In the genomic region with DNA sequence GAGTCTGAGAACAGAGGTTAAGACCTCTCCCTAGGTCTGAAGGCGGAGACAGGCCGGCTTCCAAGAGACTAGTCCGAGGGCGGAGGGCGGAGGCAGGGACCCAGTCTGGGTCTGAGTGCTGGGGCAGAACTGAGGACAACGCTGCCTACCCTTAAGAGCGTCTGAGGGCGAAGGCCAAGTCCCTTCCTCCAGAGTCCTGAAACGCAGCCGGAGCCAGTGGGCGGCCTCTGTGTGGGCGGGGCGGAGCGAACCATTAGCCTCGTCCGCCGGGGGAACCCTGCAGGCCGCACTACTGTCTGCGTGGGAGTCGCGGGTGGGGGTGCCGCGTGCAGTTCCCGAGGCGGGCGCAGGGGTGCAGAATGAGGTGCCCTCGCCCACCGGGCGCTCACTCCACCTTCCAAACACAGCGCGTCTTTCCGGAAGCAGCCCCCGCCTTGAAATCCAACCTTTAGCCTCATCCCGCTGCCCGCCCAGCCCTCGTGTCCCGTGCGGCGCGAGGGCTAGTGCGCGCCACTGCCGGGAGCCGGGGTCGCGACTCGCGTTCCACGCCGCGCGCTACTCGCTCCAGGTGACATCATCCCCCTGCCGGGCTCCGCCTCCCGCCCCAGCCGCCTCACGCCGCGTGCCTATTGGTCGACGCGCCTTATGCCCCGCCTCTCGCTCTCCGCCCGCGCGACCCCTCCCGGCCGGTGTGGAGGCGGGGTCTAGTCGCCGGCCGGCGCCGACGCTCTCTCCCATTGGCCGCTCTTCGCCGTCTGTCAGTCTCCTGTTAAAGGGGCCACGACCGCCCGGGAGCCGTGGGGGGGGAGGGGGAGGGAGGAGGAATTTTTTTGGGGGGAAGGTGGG, we compare ENCODE assay signal across 8 cellular contexts. TPM values are rescaled to one million over a fixed set of nuclear protein-coding genes. Genes with fewer than 3 reads are reported as not detected.
DNase-seq lines count a peak whose midpoint lies in the region; ATAC-seq and TF ChIP-seq lines count a peak whose summit lies in the region.

A gene with protein sequence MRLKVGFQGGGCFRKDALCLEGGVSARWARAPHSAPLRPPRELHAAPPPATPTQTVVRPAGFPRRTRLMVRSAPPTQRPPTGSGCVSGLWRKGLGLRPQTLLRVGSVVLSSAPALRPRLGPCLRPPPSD (minus strand): TSS at position 579 of the 846 bp plus-strand sequence. CDS start 121 bp downstream, at position 458.

- H3K4me3 ChIP-seq in CD4-positive, alpha-beta memory T cell (ENCODE audit: low read length in 2 of 2): peak within 1 kb of the TSS; percentile 73 to 78
- peak within 1 kb of the TSS; percentile 56 to 93 (median 78) for H3K4me3 ChIP-seq in dorsolateral prefrontal cortex
- peak within 1 kb of the TSS; percentile 80 for H3K4me3 ChIP-seq in lower lobe of right lung

- H3K4me1 ChIP-seq in CD4-positive, alpha-beta memory T cell (ENCODE audit: insufficient read depth, low read length): peaks cover 31% of the 10 kb centered on the region
- H3K4me1 ChIP-seq in lower lobe of right lung: peaks cover 38% of the 10 kb centered on the region

- no peaks in the 10 kb centered on the region for H3K27me3 ChIP-seq in CD4-positive, alpha-beta memory T cell (ENCODE audit: insufficient read depth, low read length)
- no peaks in the 10 kb centered on the region for H3K27me3 ChIP-seq in dorsolateral prefrontal cortex
- peaks cover 9% of the 10 kb centered on the region for H3K27me3 ChIP-seq in lower lobe of right lung (ENCODE audit: low read depth)

- peak; percentile 94 to 98 (median 97) for DNase-seq in CD4-positive, alpha-beta memory T cell
- DNase-seq in NCI-H82 (lab: John Stamatoyannopoulos, UW) (peak; percentile 97), dorsolateral prefrontal cortex (peak; percentile 90 to 99 (median 96)), lower lobe of right lung (peak; percentile 95)
- DNase-seq in activated CD4-positive, alpha-beta memory T cell treated with anti-CD3 and anti-CD28 coated beads for 36 hours: peak; percentile 96
- peak; percentile 91 to 94 (median 93) for DNase-seq in stimulated activated CD4-positive, alpha-beta T cell treated with anti-CD3 and anti-CD28 coated beads, TNF-alpha, amount 100 ng/mL, for 1 hour (ENCODE audit: low read depth in 3 of 3, low spot score in 1 of 3)

- H3K36me3 ChIP-seq in CD4-positive, alpha-beta memory T cell (ENCODE audit: insufficient read depth, low read length): no peaks in the 10 kb centered on the region
- no peaks in the 10 kb centered on the region for H3K36me3 ChIP-seq in lower lobe of right lung

- H3K9me3 ChIP-seq in CD4-positive, alpha-beta memory T cell (ENCODE audit: control insufficient read depth in 1 of 2, low read length in 2 of 2): no peaks in the 10 kb centered on the region
- no peaks in the 10 kb centered on the region for H3K9me3 ChIP-seq in lower lobe of right lung

- H3K27me3 Mint-ChIP-seq in CD4-positive, alpha-beta memory T cell: no peaks in the 10 kb centered on the region
- H3K27me3 Mint-ChIP-seq in activated CD4-positive, alpha-beta memory T cell treated with anti-CD3 and anti-CD28 coated beads for 36 hours: peaks cover 7% of the 10 kb centered on the region

- intact Hi-C loops in CD4-positive, alpha-beta memory T cell (cut with micrococcal nuclease): loop anchor here (1.0 to 5.0 kb wide), 4 partner anchors 10 to 334 kb away; a partner anchor contains a TSS
- intact Hi-C loops in activated CD4-positive, alpha-beta memory T cell treated with anti-CD3 and anti-CD28 coated beads for 36 hours (cut with micrococcal nuclease): loop anchor here (1.0 to 2.0 kb wide), 3 partner anchors 10 to 33 kb away; a partner anchor contains a TSS
- intact Hi-C loops in dorsolateral prefrontal cortex (cut with DNase I): loop anchor here in 1 of 2 donors (1.0 to 2.0 kb wide), 2 partner anchors 9 to 34 kb away; a partner anchor contains a TSS
- intact Hi-C loops in lower lobe of right lung (cut with DNase I): no loop called here

- H3K9me3 Mint-ChIP-seq in CD4-positive, alpha-beta memory T cell: peaks cover 0 to 3% (median 0%) of the 10 kb centered on the region in 8 donors
- no peaks in the 10 kb centered on the region for H3K9me3 Mint-ChIP-seq in activated CD4-positive, alpha-beta memory T cell treated with anti-CD3 and anti-CD28 coated beads for 36 hours

- POLR2A ChIA-PET in CD4-positive, alpha-beta memory T cell (lab: Charles Lee; ENCODE audit: partially characterized antibody): interaction anchor here (1.5 to 3.0 kb wide), 3 partner anchors 9 to 31 kb away, joined by 8 to 9 read pairs (median 9); no protein-coding TSS in a partner anchor
- POLR2A ChIA-PET in activated CD4-positive, alpha-beta memory T cell treated with anti-CD3 and anti-CD28 coated beads for 36 hours (lab: Charles Lee): no interaction called here

- peak within 1 kb of the TSS; percentile 90 to 96 (median 94) for H3K27ac Mint-ChIP-seq in CD4-positive, alpha-beta memory T cell
- H3K27ac Mint-ChIP-seq in activated CD4-positive, alpha-beta memory T cell treated with anti-CD3 and anti-CD28 coated beads for 36 hours: peak within 1 kb of the TSS; percentile 84

- peak within 1 kb of the TSS; percentile 79 for H3K27ac ChIP-seq in CD4-positive, alpha-beta memory T cell (ENCODE audit: low read depth, low read length)
- H3K27ac ChIP-seq in dorsolateral prefrontal cortex (peak within 1 kb of the TSS; percentile 78 to 99 (median 97)), lower lobe of right lung (peak within 1 kb of the TSS; percentile 99)

- H3K4me1 Mint-ChIP-seq in CD4-positive, alpha-beta memory T cell: peaks cover 22 to 42% (median 36%) of the 10 kb centered on the region in 4 donors
- peaks cover 28% of the 10 kb centered on the region for H3K4me1 Mint-ChIP-seq in activated CD4-positive, alpha-beta memory T cell treated with anti-CD3 and anti-CD28 coated beads for 36 hours (ENCODE audit: low read depth)

- peaks cover 0 to 2% of the 10 kb centered on the region in 2 donors for H3K36me3 Mint-ChIP-seq in CD4-positive, alpha-beta memory T cell
- H3K36me3 Mint-ChIP-seq in activated CD4-positive, alpha-beta memory T cell treated with anti-CD3 and anti-CD28 coated beads for 36 hours: no peaks in the 10 kb centered on the region

- CTCF ChIA-PET in CD4-positive, alpha-beta memory T cell (lab: Charles Lee; ENCODE audit: partially characterized antibody): interaction anchor here (0.6 to 2.9 kb wide), 4 partner anchors 8 to 1354 kb away, joined by 3 to 11 read pairs (median 6); no protein-coding TSS in a partner anchor
- CTCF ChIA-PET in activated CD4-positive, alpha-beta memory T cell treated with anti-CD3 and anti-CD28 coated beads for 36 hours (lab: Charles Lee): interaction anchor here (1.0 to 5.6 kb wide), 7 partner anchors 9 to 125 kb away, joined by 3 to 48 read pairs (median 5); a partner anchor contains a TSS

- ATAC-seq in GM19438 (IDR thresholded peaks at IDR 0.05; ENCODE audit: low read depth, unreplicated experiment): peak; percentile 75
- ATAC-seq in HG03565 (IDR thresholded peaks at IDR 0.05; ENCODE audit: unreplicated experiment): peak; percentile 64
- peak; percentile 94 to 96 for ATAC-seq in lower lobe of right lung

- H3K4me3 Mint-ChIP-seq in CD4-positive, alpha-beta memory T cell: peak within 1 kb of the TSS; percentile 83 to 93 (median 88)
- peak within 1 kb of the TSS; percentile 81 for H3K4me3 Mint-ChIP-seq in activated CD4-positive, alpha-beta memory T cell treated with anti-CD3 and anti-CD28 coated beads for 36 hours

- peak in 29 of 56 donors; percentile 1 to 58 (median 24) for TF ChIP-seq CTCF in dorsolateral prefrontal cortex (IDR thresholded peaks at IDR 0.05 in 54 of 56, conservative IDR thresholded peaks at IDR 0.05 in 2 of 56; ENCODE audit: low read depth in 1 of 56, partially characterized antibody in 56 of 56)
- no peak for TF ChIP-seq CTCF in lower lobe of right lung (IDR thresholded peaks at IDR 0.05)

RNA-seq across cellular contexts. Expression of the gene that starts here (rescaled TPM):
- total RNA-seq in CD4-positive, alpha-beta memory T cell: 1 to 10 TPM; 1.7 to 1.9 TPM
- 1 to 10 TPM; 1.9 to 3.7 TPM for polyA plus RNA-seq in CD4-positive, alpha-beta memory T cell
- total RNA-seq in activated CD4-positive, alpha-beta memory T cell treated with anti-CD3 and anti-CD28 coated beads for 36 hours: 1 to 10 TPM; 1.4 TPM
- total RNA-seq in dorsolateral prefrontal cortex (1 to 10 TPM in 119 of 120 experiments, not detected in 1; 1.5 to 6.6 (median 3.2) TPM), lower lobe of right lung (1.4 TPM)

Comparison
In these comparisons a context has a peak if more than half of its experiments do, and no peak if none do; other contexts are left out.
1. Peak in every context shown above with its lines: DNase-seq, ATAC-seq, H3K4me3 ChIP-seq and H3K27ac ChIP-seq.